8 cellular contexts compared by ENCODE assay signal in the genomic region with DNA sequence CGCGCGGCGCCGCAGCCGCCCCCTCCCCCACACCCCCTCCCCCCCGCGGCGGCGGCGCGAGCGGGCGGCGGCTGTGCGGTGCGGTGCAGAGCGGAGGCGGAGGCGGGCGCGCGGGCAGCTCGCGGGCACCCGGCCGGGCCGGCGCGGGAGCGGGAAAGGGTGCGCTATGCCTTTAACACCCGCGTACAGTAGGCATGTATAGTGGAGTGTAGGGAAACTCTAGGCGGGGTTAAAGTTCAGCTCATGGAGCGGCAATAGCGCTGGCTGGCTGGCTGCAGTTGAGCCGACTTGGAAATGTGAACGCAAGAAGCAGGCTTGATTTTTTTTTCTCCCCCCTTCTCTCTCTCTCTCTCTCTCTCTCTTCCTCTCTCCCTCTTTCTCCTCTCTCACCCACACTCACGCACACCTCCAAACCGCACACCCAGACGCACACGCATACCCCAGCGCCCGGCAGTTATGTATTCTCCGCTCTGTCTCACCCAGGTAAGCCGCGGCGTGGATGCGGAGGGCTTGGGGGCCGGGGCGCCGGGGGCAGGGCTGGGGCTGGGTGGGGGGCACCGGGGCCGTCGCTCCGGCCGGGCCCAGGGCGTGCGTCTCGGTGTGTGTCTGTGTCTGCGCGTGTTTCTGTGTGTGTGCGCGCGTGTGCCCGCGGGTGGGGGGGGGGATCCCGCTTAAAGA. TPM values are rescaled to one million over a fixed set of nuclear protein-coding genes. Genes with fewer than 3 reads are reported as not detected.
DNase-seq lines count a peak whose midpoint lies in the region; ATAC-seq, FAIRE-seq and TF ChIP-seq lines count a peak whose summit lies in the region.

A gene (plus strand): TSS at position 226 of the 678 bp plus-strand sequence.

- intact Hi-C loops in A673 (cut with micrococcal nuclease; ENCODE audit: unreplicated experiment): loop anchor here (2.0 to 5.0 kb wide), 2 partner anchors 50 to 256 kb away; no protein-coding TSS in a partner anchor
- intact Hi-C loops in PC-9 (cut with micrococcal nuclease; ENCODE audit: unreplicated experiment): loop anchor here (1.0 kb wide), 1 partner anchor 371 kb away; no protein-coding TSS in a partner anchor
- intact Hi-C loops in aorta (cut with DNase I): loop anchor here (5.0 kb wide), 4 partner anchors 100 to 370 kb away; no protein-coding TSS in a partner anchor

- 0% methylated on average over 44 to 63 of the region's 69 CpGs for WGBS in aorta, 2 donors

- POLR2A ChIA-PET in A673 (lab: Charles Lee; ENCODE audit: low non-redundant PET): no interaction called here
- POLR2A ChIA-PET in PC-9 (lab: Charles Lee; ENCODE audit: unreplicated experiment): interaction anchor here (0.5 to 0.6 kb wide), 4 partner anchors 58 to 370 kb away, joined by 3 to 12 read pairs (median 4); no protein-coding TSS in a partner anchor

- no peaks in the 10 kb centered on the region for H3K36me3 Mint-ChIP-seq in nephron progenitor cell (ENCODE audit: low read depth)

- DNase-seq in A673 (ENCODE audit: low spot score): peak; percentile 87
- peak; percentile 83 for DNase-seq in HCEC 1CT
- DNase-seq in PC-9: peak; percentile 52 to 55
- peak; percentile 34 for DNase-seq in activated naive CD4-positive, alpha-beta T cell treated with anti-CD3 and anti-CD28 coated beads, Interleukin-2, amount 50 U/mL, for 16 hours
- DNase-seq in frontal cortex (ENCODE audit: low spot score in 2 of 2): peak; percentile 66 to 74
- DNase-seq in nephron progenitor cell: peak; percentile 55
- DNase-seq in aorta: peak; percentile 76 to 80

- H3K27me3 ChIP-seq in A673 (replicated peaks; ENCODE audit: insufficient read depth, low read depth, low read length, poor library complexity) (no peaks in the 10 kb centered on the region), PC-9 (ENCODE audit: insufficient read depth, low read depth) (no peaks in the 10 kb centered on the region), aorta (ENCODE audit: control insufficient read depth in 1 of 2, insufficient read depth in 2 of 2, low read length in 1 of 2) (no peaks in the 10 kb centered on the region)

- peak within 1 kb of the TSS; percentile 98 for H3K4me2 ChIP-seq in PC-9

- ATAC-seq in aorta (ENCODE audit: low FRiP score) (peak; percentile 21), HG02610 (IDR thresholded peaks at IDR 0.05; ENCODE audit: unreplicated experiment) (no peak)

- H3K9me3 Mint-ChIP-seq in nephron progenitor cell: no peaks in the 10 kb centered on the region

- H3K27ac ChIP-seq in A673 (ENCODE audit: low read depth, low read length, poor library complexity, severe bottlenecking): peak within 1 kb of the TSS; percentile 90
- peak within 1 kb of the TSS; percentile 31 for H3K27ac ChIP-seq in PC-9
- peak within 1 kb of the TSS; percentile 92 to 99 for H3K27ac ChIP-seq in aorta (ENCODE audit: low read depth in 1 of 2, low read length in 2 of 2)

- H3K9me3 ChIP-seq in A673 (ENCODE audit: low read depth, low read length, poor library complexity, severe bottlenecking) (no peaks in the 10 kb centered on the region), PC-9 (ENCODE audit: insufficient read depth, low read depth) (no peaks in the 10 kb centered on the region), aorta (ENCODE audit: control insufficient read depth, low read length) (no peaks in the 10 kb centered on the region)

- H3K4me1 Mint-ChIP-seq in nephron progenitor cell: peaks cover 46% of the 10 kb centered on the region

- H3K4me3 ChIP-seq in A673 (ENCODE audit: low read depth, low read length, poor library complexity, severe bottlenecking) (peak within 1 kb of the TSS; percentile 78), PC-9 (peak within 1 kb of the TSS; percentile 91), aorta (ENCODE audit: low read length in 2 of 2) (peak within 1 kb of the TSS; percentile 97)

- H4K20me1 ChIP-seq in PC-9 (ENCODE audit: insufficient read depth): no peaks in the 10 kb centered on the region; the same call in 1 of the 2 replicates

- CTCF ChIA-PET in A673 (lab: Charles Lee): no interaction called here
- CTCF ChIA-PET in PC-9 (lab: Charles Lee): interaction anchor here (0.7 to 1.4 kb wide), 2 partner anchors 23 to 628 kb away, joined by 4 to 13 read pairs; no protein-coding TSS in a partner anchor

- peaks cover 22% of the 10 kb centered on the region for H3F3A ChIP-seq in PC-9 (ENCODE audit: insufficient read depth, low read depth)

- H3K27me3 Mint-ChIP-seq in nephron progenitor cell (ENCODE audit: low read depth, poor library complexity): peaks cover 92% of the 10 kb centered on the region

- H2AFZ ChIP-seq in PC-9: peak within 1 kb of the TSS; percentile 83

- H3K27ac Mint-ChIP-seq in nephron progenitor cell: no peak within 1 kb of the TSS

- H3K36me3 ChIP-seq in A673 (ENCODE audit: insufficient read depth, low read length, poor library complexity, severe bottlenecking) (no peaks in the 10 kb centered on the region), PC-9 (ENCODE audit: low read depth) (no peaks in the 10 kb centered on the region), aorta (ENCODE audit: control insufficient read depth in 1 of 2, insufficient read depth in 2 of 2, low read length in 1 of 2) (no peaks in the 10 kb centered on the region)

- H3K9me2 ChIP-seq in PC-9 (ENCODE audit: insufficient read depth): no peaks in the 10 kb centered on the region

- FAIRE-seq in frontal cortex (lab: Jason Lieb, UNC): no peak

- TF ChIP-seq CTCF in A673 (conservative IDR thresholded peaks at IDR 0.05; ENCODE audit: low read depth, low read length) (no peak), PC-9 (conservative IDR thresholded peaks at IDR 0.05) (no peak), nephron progenitor cell (IDR thresholded peaks at IDR 0.05) (no peak)

- H3K4me1 ChIP-seq in A673 (ENCODE audit: insufficient read depth, low read length, poor library complexity, severe bottlenecking) (peaks cover 54% of the 10 kb centered on the region), PC-9 (replicated peaks; ENCODE audit: insufficient read depth) (peaks cover 71% of the 10 kb centered on the region), aorta (ENCODE audit: control insufficient read depth in 1 of 2, insufficient read depth in 2 of 2, low read length in 2 of 2) (no peaks in the 10 kb centered on the region)

- no TSS peak for BruUV-seq in A673 (replicated peaks; lab: Mats Ljungman, UMichigan)
- BruUV-seq in PC-9 (replicated peaks; lab: Mats Ljungman, UMichigan): no TSS peak

- peak within 1 kb of the TSS; percentile 87 for H3K4me3 Mint-ChIP-seq in nephron progenitor cell

- peaks cover 42% of the 10 kb centered on the region for H3K79me2 ChIP-seq in PC-9 (ENCODE audit: low read depth)

RNA-seq across cellular contexts. Expression of the gene that starts here (rescaled TPM):
- total RNA-seq in A673 (2021): 65.4 and 67.1 TPM in 2 replicates
- total RNA-seq in PC-9 (2021): 26.7 and 32.8 TPM in 2 replicates
- total RNA-seq in frontal cortex: 35.5 TPM
- 100 to 1,000 TPM; 139 to 221 TPM for total RNA-seq in aorta
- 10 to 100 TPM; 15.3 to 25.7 TPM for polyA plus RNA-seq in aorta

Comparison
In these comparisons a context has a peak if more than half of its experiments do, and no peak if none do; other contexts are left out.
1. DNase-seq: peak in every context shown above with its lines; median percentile 87 in A673; 83 in HCEC 1CT; 78 in aorta; 70 in frontal cortex; 55 in nephron progenitor cell; 54 in PC-9; 34 in activated naive CD4-positive, alpha-beta T cell treated with anti-CD3 and anti-CD28 coated beads, Interleukin-2, amount 50 U/mL, for 16 hours.
2. H3K27ac ChIP-seq: peak in every context shown above with its lines; median percentile 96 in aorta; 90 in A673; 31 in PC-9.